ENCODE assay signal across 11 cellular contexts in the genomic region with DNA sequence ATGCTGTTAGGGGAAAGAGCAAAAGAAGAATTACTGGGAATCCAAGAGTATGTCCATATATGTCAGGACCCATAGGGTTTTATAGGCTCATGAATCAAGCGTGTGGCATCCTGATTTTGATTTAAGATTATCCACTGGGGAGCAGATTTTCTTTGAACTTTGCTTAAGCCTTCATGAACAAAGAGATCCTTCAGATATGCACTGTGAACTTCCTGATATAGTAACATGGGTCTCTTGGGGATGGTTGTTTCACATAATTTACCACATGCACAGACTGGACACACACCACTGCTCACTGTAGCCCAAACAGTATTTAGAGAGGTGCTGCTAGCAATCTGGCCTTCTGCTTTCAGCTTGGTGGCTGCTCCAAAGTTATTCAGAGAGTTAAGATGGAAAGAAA.
DNase-seq lines count a peak whose midpoint lies in the region; ATAC-seq lines count a peak whose summit lies in the region.
"Had no signal": no experiment of that assay in that cellular context is flagged by ENCODE, and none has a peak within 500 bp of the region (broad histone marks: within the 10 kb centered on the region; RNA-seq: fewer than 3 reads in every experiment).

No MANE protein-coding gene starts in this region.

- DNase-seq in T1000 (lab: John Stamatoyannopoulos, UW) (no peak), NCI-H1930 (lab: John Stamatoyannopoulos, UW) (no peak), NCI-H2196 (lab: John Stamatoyannopoulos, UW; ENCODE audit: unreplicated experiment) (no peak), GOT3 (lab: John Stamatoyannopoulos, UW) (no peak)
- DNase-seq: activated naive CD4-positive, alpha-beta T cell treated with anti-CD3 and anti-CD28 coated beads for 36 hours; DMS153; effector CD8-positive, alpha-beta T cell had no signal

- ATAC-seq in GM18861 (IDR thresholded peaks at IDR 0.05; ENCODE audit: unreplicated experiment) (peak; percentile 98), GM21717 (IDR thresholded peaks at IDR 0.05; ENCODE audit: unreplicated experiment) (peak; percentile 90), HG03175 (IDR thresholded peaks at IDR 0.05; ENCODE audit: unreplicated experiment) (peak; percentile 94), esophagus mucosa (peak; percentile 29)

Comparison
In these comparisons a context has a peak if more than half of its experiments do, and no peak if none do; other contexts are left out.
1. ATAC-seq: peak in every context shown above with its lines; median percentile 98 in GM18861; 94 in HG03175; 90 in GM21717; 29 in esophagus mucosa.